ENCODE assay signal across 24 cellular contexts in genomic region chr2:109355192-109355843, GRCh38.
"Had no signal": no experiment of that assay in that cellular context is flagged by ENCODE, and none has a peak within 500 bp of the region (broad histone marks: within the 10 kb centered on the region; RNA-seq: fewer than 3 reads in every experiment).

No MANE protein-coding gene starts in this region.

- DNase-seq: activated CD4-positive, alpha-beta T cell treated with anti-CD3 and anti-CD28 coated beads, Interleukin-2, amount 10 ng/mL, durations not matched to agents 24 days and 14 days; activated CD8-positive, alpha-beta T cell treated with anti-CD3 and anti-CD28 coated beads, Interleukin-2, amount 10 ng/mL, durations not matched to agents 7 days and 5 days; activated gamma-delta T cell; cerebellar nuclear complex; effector memory CD4-positive, alpha-beta T cell; esophagus squamous epithelium; left cardiac atrium; midbrain; nucleus accumbens; retina; stimulated activated CD4-positive, alpha-beta T cell treated with anti-CD3 and anti-CD28 coated beads, Interleukin-12 subunit alpha, Interleukin-12 subunit beta, amount 100 ng/mL, for 4 hours; stimulated activated CD4-positive, alpha-beta T cell treated with anti-CD3 and anti-CD28 coated beads, Interleukin-1b, Interleukin-23, amount 100 ng/mL, for 48 hours; stimulated activated CD8-positive, alpha-beta memory T cell treated with anti-CD3 and anti-CD28 coated beads, Interleukin-4, amount 100 ng/mL, for 48 hours; stimulated activated naive CD4-positive, alpha-beta T cell; transverse colon had no signal

- ATAC-seq: activated CD8-positive, alpha-beta T cell treated with anti-CD3 and anti-CD28 coated beads, Interleukin-2, amount 10 ng/mL, durations not matched to agents 7 days and 5 days; activated naive CD4-positive, alpha-beta T cell treated with anti-CD3 and anti-CD28 coated beads, Interleukin-2, amount 50 U/mL, for 72 hours; left cardiac atrium had no signal

- H3K4me1 ChIP-seq: breast epithelium had no signal

- H3K27ac ChIP-seq: adrenal gland, breast epithelium, esophagus squamous epithelium, transverse colon had no signal

- H3K27ac Mint-ChIP-seq: activated CD4-positive, alpha-beta T cell treated with anti-CD3 and anti-CD28 coated beads, Interleukin-2, amount 10 ng/mL, durations not matched to agents 24 days and 14 days; activated CD8-positive, alpha-beta T cell treated with anti-CD3 and anti-CD28 coated beads, Interleukin-2, amount 10 ng/mL, durations not matched to agents 7 days and 5 days; activated naive CD4-positive, alpha-beta T cell treated with anti-CD3 and anti-CD28 coated beads, Interleukin-2, amount 50 U/mL, for 72 hours; dendritic cell treated with granulocyte-macrophage colony-stimulating factor and Interleukin-4, amounts not matched to agents 40 ng/mL and 50 ng/mL, for 4 days; nephron; T-helper 1 cell treated with Interleukin-12 subunit alpha and Interleukin-12 subunit beta and Interleukin-4 antibody, amounts not matched to agents 30 μg/mL and 1 μg/mL, for 36 hours had no signal

- H3K9me3 Mint-ChIP-seq: dendritic cell treated with granulocyte-macrophage colony-stimulating factor and Interleukin-4, amounts not matched to agents 40 ng/mL and 50 ng/mL, for 4 days had no signal

- H3K4me3 Mint-ChIP-seq: activated CD4-positive, alpha-beta T cell treated with anti-CD3 and anti-CD28 coated beads, Interleukin-2, amount 10 ng/mL, durations not matched to agents 24 days and 14 days; activated CD8-positive, alpha-beta T cell treated with anti-CD3 and anti-CD28 coated beads, Interleukin-2, amount 10 ng/mL, durations not matched to agents 7 days and 5 days; dendritic cell treated with granulocyte-macrophage colony-stimulating factor and Interleukin-4, amounts not matched to agents 40 ng/mL and 50 ng/mL, for 4 days; nephron; T-helper 1 cell treated with Interleukin-12 subunit alpha and Interleukin-12 subunit beta and Interleukin-4 antibody, amounts not matched to agents 30 μg/mL and 1 μg/mL, for 36 hours had no signal

- H3K4me1 Mint-ChIP-seq: activated CD4-positive, alpha-beta T cell treated with anti-CD3 and anti-CD28 coated beads, Interleukin-2, amount 10 ng/mL, durations not matched to agents 24 days and 14 days had no signal

- H3K4me3 ChIP-seq: adrenal gland, breast epithelium, esophagus squamous epithelium, lung, transverse colon had no signal

- FAIRE-seq: astrocyte, endothelial cell of umbilical vein had no signal

- H3K27me3 ChIP-seq: adrenal gland, breast epithelium, esophagus squamous epithelium, transverse colon had no signal

- H3K36me3 ChIP-seq: adrenal gland, breast epithelium, esophagus squamous epithelium, transverse colon had no signal
